1 cellular context compared by ENCODE assay signal in genomic region chr6:108578595-108579038, GRCh38.
TF ChIP-seq lines count a peak whose summit lies in the region.

No MANE protein-coding gene starts in this region.

TF ChIP-seq in K562, 482 proteins besides CTCF, POLR2A, EP300 and RAD21 (continued from another document):
- no peak for TF ChIP-seq MXD1 (CRISPR knock-in tag; IDR thresholded peaks at IDR 0.05; ENCODE audit: borderline replicate concordance, poor library complexity, severe bottlenecking)
- TF ChIP-seq ZNF79 (CRISPR knock-in tag; IDR thresholded peaks at IDR 0.05; ENCODE audit: low read depth) = no peak
- TF ChIP-seq ELK1 (CRISPR knock-in tag; IDR thresholded peaks at IDR 0.05) = no peak
- TF ChIP-seq ZC3H11A (IDR thresholded peaks at IDR 0.05; ENCODE audit: low read depth, low read length) = no peak
- TF ChIP-seq XRCC4 (IDR thresholded peaks at IDR 0.05; ENCODE audit: extremely low read depth, insufficient read depth, insufficient read length) = no peak
- no peak for TF ChIP-seq U2AF1 (optimal IDR thresholded peaks at IDR 0.05; ENCODE audit: low read depth, low read length)
- no peak for TF ChIP-seq TAF15 (IDR thresholded peaks at IDR 0.05; ENCODE audit: low read depth, low read length)
- TF ChIP-seq CREB3L1 (IDR thresholded peaks at IDR 0.05; ENCODE audit: borderline replicate concordance, low read depth) = 0 out of 2 replicates have a peak, but pooled peaks have one; percentile 37
- TF ChIP-seq MCM3 (IDR thresholded peaks at IDR 0.05) = no peak
- no peak for TF ChIP-seq KAT7 (CRISPR knock-in tag; IDR thresholded peaks at IDR 0.05; ENCODE audit: borderline replicate concordance)
- TF ChIP-seq POU5F1 (IDR thresholded peaks at IDR 0.05; ENCODE audit: borderline replicate concordance, low read depth, low read length, partially characterized antibody) = no peak
- TF ChIP-seq MCM7 (IDR thresholded peaks at IDR 0.05) = no peak
- peak; percentile 82 for TF ChIP-seq MEIS2 (IDR thresholded peaks at IDR 0.05; ENCODE audit: partially characterized antibody)
